19 cellular contexts compared by ENCODE assay signal in the genomic region with DNA sequence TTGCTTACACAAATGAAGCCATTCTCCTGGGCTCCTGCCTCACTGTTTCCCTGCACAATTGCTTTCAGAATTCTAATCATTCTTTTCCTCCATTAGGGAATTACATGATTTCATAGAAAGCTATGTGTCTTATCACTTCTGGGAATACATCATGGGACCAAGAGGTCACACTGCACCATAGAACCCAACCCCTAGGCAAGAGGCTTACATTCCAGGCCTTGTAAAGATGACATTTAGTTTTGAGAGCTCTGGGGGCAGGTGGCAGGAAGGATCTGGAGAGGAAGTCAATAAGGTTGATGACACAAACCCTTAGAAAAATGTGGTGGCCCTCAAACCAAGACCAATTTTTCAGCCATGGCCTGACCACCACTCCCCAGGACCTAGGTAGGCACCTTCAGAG. TPM values are rescaled to one million over a fixed set of nuclear protein-coding genes. Genes with fewer than 3 reads are reported as not detected.
DNase-seq lines count a peak whose midpoint lies in the region; ATAC-seq, FAIRE-seq and TF ChIP-seq lines count a peak whose summit lies in the region.
"Had no signal": no experiment of that assay in that cellular context is flagged by ENCODE, and none has a peak within 500 bp of the region (broad histone marks: within the 10 kb centered on the region; RNA-seq: fewer than 3 reads in every experiment).

No MANE protein-coding gene starts in this region.

- H3K4me3 ChIP-seq in heart right ventricle, result no peak overlapping the region
- no peak overlapping the region for H3K4me3 ChIP-seq in astrocyte (ENCODE audit: insufficient read depth, low read depth, low read length)
- H3K4me3 ChIP-seq in thoracic aorta, result no peak overlapping the region
- no peak overlapping the region for H3K4me3 ChIP-seq in psoas muscle
- H3K4me3 ChIP-seq: esophagus muscularis mucosa, ovary, spleen had no signal

- peak overlapping the region; percentile 99 for H3K27ac Mint-ChIP-seq in astrocyte (ENCODE audit: unreplicated experiment)
- H3K27ac Mint-ChIP-seq: activated CD8-positive, alpha-beta memory T cell treated with anti-CD3 and anti-CD28 coated beads, Interleukin-2, amount 10 ng/mL, durations not matched to agents 7 days and 5 days; CD4-positive, alpha-beta T cell; stimulated activated memory B cell treated with anti-CD40 and anti-IgM and Interleukin-4, amounts not matched to agents 10 μg/mL and 1 μg/mL and 100 μg/mL, for 72 hours; T-helper 17 cell had no signal

- H3K9me3 ChIP-seq in heart right ventricle, result no peaks in the 10 kb centered on the region
- no peaks in the 10 kb centered on the region for H3K9me3 ChIP-seq in astrocyte (ENCODE audit: insufficient read depth, low read depth, low read length)
- H3K9me3 ChIP-seq in thoracic aorta, result no peaks in the 10 kb centered on the region
- no peaks in the 10 kb centered on the region for H3K9me3 ChIP-seq in psoas muscle
- H3K9me3 ChIP-seq: esophagus muscularis mucosa, ovary had no signal

- H3K27me3 ChIP-seq in heart right ventricle, result no peaks in the 10 kb centered on the region
- H3K27me3 ChIP-seq in astrocyte (ENCODE audit: insufficient read depth, low read length), result no peaks in the 10 kb centered on the region
- H3K27me3 ChIP-seq in layer of hippocampus (ENCODE audit: control insufficient read depth, insufficient read depth, low read length), result no peaks in the 10 kb centered on the region
- H3K27me3 ChIP-seq in thoracic aorta (replicated peaks; ENCODE audit: insufficient read depth), result no peaks in the 10 kb centered on the region
- H3K27me3 ChIP-seq in psoas muscle (ENCODE audit: insufficient read depth in 3 of 3, low read length in 2 of 3), result no peaks in the 10 kb centered on the region
- H3K27me3 ChIP-seq: esophagus muscularis mucosa, ovary had no signal

- peaks cover 2% of the 10 kb centered on the region for H3K9me3 Mint-ChIP-seq in astrocyte (ENCODE audit: unreplicated experiment)
- H3K9me3 Mint-ChIP-seq: CD4-positive, alpha-beta T cell; stimulated activated memory B cell treated with anti-CD40 and anti-IgM and Interleukin-4, amounts not matched to agents 10 μg/mL and 1 μg/mL and 100 μg/mL, for 72 hours; WTC11 had no signal

- H3K4me2 ChIP-seq in astrocyte (ENCODE audit: low read length), result peak overlapping the region; percentile 75

- H3K9ac ChIP-seq in astrocyte (ENCODE audit: low read length), result peak overlapping the region; percentile 87

- no peaks in the 10 kb centered on the region for H3K27me3 Mint-ChIP-seq in astrocyte (ENCODE audit: low read depth, unreplicated experiment)

- FAIRE-seq in astrocyte (lab: Jason Lieb, UNC), result peak; percentile 59
- FAIRE-seq: urothelium cell line had no signal

- peak overlapping the region; percentile 8 for H3K4me3 Mint-ChIP-seq in astrocyte (ENCODE audit: unreplicated experiment)
- H3K4me3 Mint-ChIP-seq: activated CD8-positive, alpha-beta memory T cell treated with anti-CD3 and anti-CD28 coated beads, Interleukin-2, amount 10 ng/mL, durations not matched to agents 7 days and 5 days; CD4-positive, alpha-beta T cell; stimulated activated memory B cell treated with anti-CD40 and anti-IgM and Interleukin-4, amounts not matched to agents 10 μg/mL and 1 μg/mL and 100 μg/mL, for 72 hours; T-helper 17 cell; WTC11 had no signal

- H3K79me2 ChIP-seq in astrocyte (ENCODE audit: insufficient read depth, low read length), result peaks cover 39% of the 10 kb centered on the region

- DNase-seq in heart right ventricle (no peak), left cardiac atrium (no peak), astrocyte (ENCODE audit: low read depth) (peak; percentile 75), thoracic aorta (ENCODE audit: low spot score) (no peak), anterior cingulate cortex (lab: John Stamatoyannopoulos, UW) (no peak), SHP77 treated with DMSO at 0.1 percent for 48 hours (lab: John Stamatoyannopoulos, UW) (no peak), psoas muscle (no peak)
- DNase-seq: activated CD8-positive, alpha-beta memory T cell treated with anti-CD3 and anti-CD28 coated beads, Interleukin-2, amount 10 ng/mL, durations not matched to agents 7 days and 5 days; CD4-positive, alpha-beta T cell; hippocampal formation; NCI-H82; ovary; spleen; T-helper 17 cell had no signal

- peaks cover 74% of the 10 kb centered on the region for H3K4me1 Mint-ChIP-seq in astrocyte (ENCODE audit: low read depth, unreplicated experiment)
- H3K4me1 Mint-ChIP-seq: activated CD8-positive, alpha-beta memory T cell treated with anti-CD3 and anti-CD28 coated beads, Interleukin-2, amount 10 ng/mL, durations not matched to agents 7 days and 5 days; stimulated activated memory B cell treated with anti-CD40 and anti-IgM and Interleukin-4, amounts not matched to agents 10 μg/mL and 1 μg/mL and 100 μg/mL, for 72 hours; T-helper 17 cell had no signal

- H3K36me3 ChIP-seq in heart right ventricle, result peaks cover 0 to 74% (median 16%) of the 10 kb centered on the region in 9 donors
- peaks cover 16% of the 10 kb centered on the region for H3K36me3 ChIP-seq in astrocyte (ENCODE audit: insufficient read depth, low read length)
- no peaks in the 10 kb centered on the region for H3K36me3 ChIP-seq in thoracic aorta
- peaks cover 3 to 56% of the 10 kb centered on the region in 2 donors for H3K36me3 ChIP-seq in psoas muscle (ENCODE audit: insufficient read depth in 1 of 2, low read depth in 1 of 2)
- H3K36me3 ChIP-seq: ovary, spleen had no signal

- H3K4me1 ChIP-seq in heart right ventricle, result peaks cover 16 to 85% (median 63%) of the 10 kb centered on the region in 9 donors
- peaks cover 74% of the 10 kb centered on the region for H3K4me1 ChIP-seq in astrocyte (ENCODE audit: insufficient read depth, low read length)
- H3K4me1 ChIP-seq in thoracic aorta (ENCODE audit: control insufficient read depth in 1 of 2, low read depth in 2 of 2), result peaks cover 61 to 78% of the 10 kb centered on the region in 2 donors
- H3K4me1 ChIP-seq in psoas muscle, result peaks cover 16% of the 10 kb centered on the region

- TF ChIP-seq CTCF in heart right ventricle (IDR thresholded peaks at IDR 0.05) (no peak), astrocyte (IDR thresholded peaks at IDR 0.05; ENCODE audit: insufficient read depth, low read depth, low read length) (no peak), thoracic aorta (IDR thresholded peaks at IDR 0.05) (no peak), psoas muscle (IDR thresholded peaks at IDR 0.05) (no peak)

- H3K36me3 Mint-ChIP-seq in astrocyte (ENCODE audit: low read depth, unreplicated experiment), result peaks cover 47% of the 10 kb centered on the region
- H3K36me3 Mint-ChIP-seq: activated CD8-positive, alpha-beta memory T cell treated with anti-CD3 and anti-CD28 coated beads, Interleukin-2, amount 10 ng/mL, durations not matched to agents 7 days and 5 days; stimulated activated memory B cell treated with anti-CD40 and anti-IgM and Interleukin-4, amounts not matched to agents 10 μg/mL and 1 μg/mL and 100 μg/mL, for 72 hours had no signal

- intact Hi-C loops in heart right ventricle (cut with DNase I) (loop anchor here in 3 of 10 donors (5.0 to 10.0 kb wide), 3 partner anchors 41 to 53 kb away; partner anchors contain the start of gene NUAK1 (in 1 of the 3)), left cardiac atrium (cut with DNase I) (no loop called here), psoas muscle (cut with DNase I) (no loop called here)

- no peak overlapping the region for H2AFZ ChIP-seq in astrocyte (ENCODE audit: low read depth, low read length)

- ATAC-seq in heart right ventricle (peak in 1 of 8 donors; percentile 25), left cardiac atrium (no peak), thoracic aorta (ENCODE audit: insufficient number of reproducible peaks, low FRiP score, low read depth) (no peak), psoas muscle (no peak)
- ATAC-seq: activated CD8-positive, alpha-beta memory T cell treated with anti-CD3 and anti-CD28 coated beads, Interleukin-2, amount 10 ng/mL, durations not matched to agents 7 days and 5 days; stimulated activated memory B cell treated with anti-CD40 and anti-IgM and Interleukin-4, amounts not matched to agents 10 μg/mL and 1 μg/mL and 100 μg/mL, for 72 hours; T-helper 17 cell; WTC11 had no signal

- peak overlapping the region in 8 of 10 donors; percentile 33 to 86 (median 79) for H3K27ac ChIP-seq in heart right ventricle
- H3K27ac ChIP-seq in astrocyte (ENCODE audit: low read depth, low read length), result peak overlapping the region; percentile 97
- H3K27ac ChIP-seq in layer of hippocampus (ENCODE audit: low read depth, low read length), result peak overlapping the region; percentile 73
- H3K27ac ChIP-seq in thoracic aorta, result peak overlapping the region; percentile 88 to 89
- H3K27ac ChIP-seq in psoas muscle, result no peak overlapping the region
- H3K27ac ChIP-seq: ovary had no signal

- no peaks in the 10 kb centered on the region for H4K20me1 ChIP-seq in astrocyte (ENCODE audit: insufficient read depth, low read length)

RNA-seq across cellular contexts. Expression of gene NUAK1, which starts 57.1 kb away (rescaled TPM):
- total RNA-seq in heart right ventricle (10 to 100 TPM; 37.0 to 59.0 (median 47.6) TPM), left cardiac atrium (10 to 100 TPM; 20.4 to 40.1 TPM), astrocyte (94.0 and 96.1 TPM in 2 replicates), thoracic aorta (10 to 100 TPM; 20.0 to 31.4 TPM), psoas muscle (100 to 1,000 TPM in 1 of 4 donors, 10 to 100 TPM in 3; 19.8 to 102 (median 35.6) TPM)
- polyA plus RNA-seq in heart right ventricle (10 to 100 TPM in 1 of 2 donors, 1 to 10 TPM in 1; 9.8 to 10.8 TPM), psoas muscle (10 to 100 TPM in 2 of 3 donors, 1 to 10 TPM in 1; 7.0 to 21.8 (median 10.2) TPM)
- total RNA-seq: activated CD8-positive, alpha-beta memory T cell treated with anti-CD3 and anti-CD28 coated beads, Interleukin-2, amount 10 ng/mL, durations not matched to agents 7 days and 5 days had no signal
